Comparison of ENCODE assay signal across 19 cellular contexts in the genomic region with DNA sequence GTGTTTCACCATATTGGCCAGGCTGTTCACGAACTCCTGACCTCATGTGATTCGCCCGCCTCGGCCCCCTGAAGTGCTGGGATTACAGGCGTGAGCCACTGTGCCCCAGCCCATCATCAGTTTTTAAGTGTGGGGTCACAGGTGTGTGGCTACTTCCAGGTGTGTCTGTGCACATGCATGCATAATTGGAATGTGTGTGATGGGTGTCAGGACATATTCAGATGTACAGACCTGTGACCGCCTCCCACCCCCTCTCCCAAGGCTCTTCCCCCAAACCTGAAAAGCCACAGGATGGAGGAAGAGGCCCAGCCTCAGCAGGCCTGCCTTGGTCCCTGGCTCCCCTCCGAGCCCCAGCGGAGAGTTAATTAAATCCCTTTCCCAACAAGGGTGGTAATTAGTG. TPM values are rescaled to one million over a fixed set of nuclear protein-coding genes. Genes with fewer than 3 reads are reported as not detected.
"Had no signal": no experiment of that assay in that cellular context is flagged by ENCODE, and none has a peak within 500 bp of the region (broad histone marks: within the 10 kb centered on the region; RNA-seq: fewer than 3 reads in every experiment).

No MANE protein-coding gene starts in this region.

- H3K9me3 ChIP-seq: lower lobe of right lung, tibial nerve had no signal

- H3K4me1 ChIP-seq: lower lobe of right lung, tibial nerve had no signal

- H3K36me3 ChIP-seq: lower lobe of right lung, tibial nerve had no signal

- ATAC-seq: activated CD4-positive, alpha-beta T cell treated with anti-CD3 and anti-CD28 coated beads for 36 hours; activated naive CD8-positive, alpha-beta T cell treated with anti-CD3 and anti-CD28 coated beads, Interleukin-2, amount 50 U/mL, for 24 hours; activated T-helper 17 cell treated with anti-CD3 and anti-CD28 coated beads, Interleukin-2, amount 50 U/mL, for 72 hours; lower lobe of right lung; natural killer cell treated with Interleukin-12 subunit alpha and Interleukin-12 subunit beta and Interleukin-15 and Interleukin-18, amount 100 ng/mL, for 72 hours; stimulated activated naive CD8-positive, alpha-beta T cell treated with anti-CD3 and anti-CD28 coated beads, Interleukin-15, Interleukin-2, amounts not matched to agents 100 U/mL and 50 U/mL, for 24 hours; WTC11 had no signal

- H3K27ac ChIP-seq: lower lobe of right lung, tibial nerve had no signal

- DNase-seq: activated CD4-positive, alpha-beta T cell treated with anti-CD3 and anti-CD28 coated beads for 36 hours; activated CD4-positive, alpha-beta T cell treated with anti-CD3 and anti-CD28 coated beads, Interleukin-2, amount 50 U/mL, for 48 hours; activated naive CD4-positive, alpha-beta T cell treated with anti-CD3 and anti-CD28 coated beads for 36 hours; activated naive CD8-positive, alpha-beta T cell treated with anti-CD3 and anti-CD28 coated beads, Interleukin-2, amount 50 U/mL, for 24 hours; activated T-cell treated with anti-CD3 and anti-CD28 coated beads, Interleukin-2, amount 50 U/mL, for 1 hour; anterior cingulate cortex; central memory CD4-positive, alpha-beta T cell; foreskin melanocyte; lower lobe of right lung; nucleus accumbens; stimulated activated CD4-positive, alpha-beta T cell treated with anti-CD3 and anti-CD28 coated beads, Interleukin-2, amount 100 ng/mL, for 24 hours; stimulated activated naive CD8-positive, alpha-beta T cell treated with anti-CD3 and anti-CD28 coated beads, Interleukin-15, Interleukin-2, amounts not matched to agents 100 U/mL and 50 U/mL, for 24 hours; substantia nigra had no signal

- H3K27me3 ChIP-seq: tibial nerve had no signal

- H3K4me3 ChIP-seq: lower lobe of right lung, tibial nerve had no signal

RNA-seq across cellular contexts. Expression of a gene that starts 37.3 kb away (rescaled TPM):
- total RNA-seq: epithelial cell of proximal tubule had no signal
- polyA plus RNA-seq: keratinocyte had no signal
